Comparison of ENCODE assay signal across 9 cellular contexts in genomic region chr2:88265352-88265960, GRCh38.
A peak's percentile ranks its signal among the peaks of the same experiment; 100 is the strongest.
DNase-seq lines count a peak whose midpoint lies in the region; ATAC-seq, FAIRE-seq and TF ChIP-seq lines count a peak whose summit lies in the region.
"Had no signal": no experiment of that assay in that cellular context is flagged by ENCODE, and none has a peak within 500 bp of the region (broad histone marks: within the 10 kb centered on the region; RNA-seq: fewer than 3 reads in every experiment).

No MANE protein-coding gene starts in this region.

- peaks cover under 1% of the 10 kb centered on the region for H3K4me1 Mint-ChIP-seq in nephron progenitor cell
- H3K4me1 Mint-ChIP-seq: activated B cell treated with CpG ODN at 0.5 μM for 24 hours had no signal

- H3K4me3 Mint-ChIP-seq in nephron progenitor cell: no peak overlapping the region
- H3K4me3 Mint-ChIP-seq: activated B cell treated with CpG ODN at 0.5 μM for 24 hours had no signal

- H3K27ac Mint-ChIP-seq in nephron progenitor cell: no peak overlapping the region
- H3K27ac Mint-ChIP-seq: activated B cell treated with CpG ODN at 0.5 μM for 24 hours had no signal

- peak; percentile 95 for FAIRE-seq in urothelium cell line (lab: Jason Lieb, UNC)

- no peak overlapping the region for H3K4me3 ChIP-seq in epithelial cell of esophagus (ENCODE audit: low read length)

- no peak for DNase-seq in left ventricle myocardium superior
- DNase-seq in Right ventricle myocardium inferior (ENCODE audit: missing footprints): no peak
- peak; percentile 2 for DNase-seq in NAMALWA (ENCODE audit: low spot score)
- peak; percentile 48 for DNase-seq in epithelial cell of esophagus (ENCODE audit: low read depth)
- DNase-seq in urothelium cell line (ENCODE audit: low spot score): peak; percentile 85
- DNase-seq in effector CD8-positive, alpha-beta T cell (lab: John Stamatoyannopoulos, UW): no peak
- DNase-seq in nephron progenitor cell: no peak
- DNase-seq in NCI-H446 treated with DMSO at 0.1 percent for 48 hours (lab: John Stamatoyannopoulos, UW): no peak
- DNase-seq: activated B cell treated with CpG ODN at 0.5 μM for 24 hours had no signal

- intact Hi-C loops in left ventricle myocardium superior (cut with micrococcal nuclease) (no loop called here), Right ventricle myocardium inferior (cut with DNase I) (no loop called here)

- TF ChIP-seq CTCF in epithelial cell of esophagus (IDR thresholded peaks at IDR 0.05; ENCODE audit: insufficient read depth, low read depth, low read length, missing control alignments) (no peak), nephron progenitor cell (IDR thresholded peaks at IDR 0.05) (no peak)

- no peaks in the 10 kb centered on the region for H3K36me3 Mint-ChIP-seq in nephron progenitor cell (ENCODE audit: low read depth)

- H3K27me3 Mint-ChIP-seq in nephron progenitor cell (ENCODE audit: low read depth, poor library complexity): peaks cover 5% of the 10 kb centered on the region

- peaks cover 27% of the 10 kb centered on the region for H3K9me3 Mint-ChIP-seq in nephron progenitor cell

- ATAC-seq in left ventricle myocardium superior (peak; percentile 75), Right ventricle myocardium inferior (no peak)

Comparison
In these comparisons a context has a peak if more than half of its experiments do, and no peak if none do; other contexts are left out.
1. DNase-seq: peak in NAMALWA (single experiment), epithelial cell of esophagus (single experiment) and urothelium cell line (single experiment); none in left ventricle myocardium superior (single experiment), Right ventricle myocardium inferior (single experiment), effector CD8-positive, alpha-beta T cell (single experiment), nephron progenitor cell (single experiment) and NCI-H446 treated with DMSO at 0.1 percent for 48 hours (single experiment).